In genomic region chr11:18299724-18300123, GRCh38 we compare ENCODE assay signal across 27 cellular contexts. TPM values are rescaled to one million over a fixed set of nuclear protein-coding genes. Genes with fewer than 3 reads are reported as not detected.
"Had no signal": no experiment of that assay in that cellular context is flagged by ENCODE, and none has a peak within 500 bp of the region (broad histone marks: within the 10 kb centered on the region; RNA-seq: fewer than 3 reads in every experiment).

No MANE protein-coding gene starts in this region.

- DNase-seq: activated CD4-positive, alpha-beta T cell treated with anti-CD3 and anti-CD28 coated beads, Interleukin-2, amount 50 U/mL, for 4 hours; activated CD4-positive, CD25-positive, alpha-beta regulatory T cell; activated CD8-positive, alpha-beta memory T cell treated with anti-CD3 and anti-CD28 coated beads, Interleukin-2, amount 10 ng/mL, durations not matched to agents 7 days and 5 days; activated gamma-delta T cell; activated naive CD4-positive, alpha-beta T cell treated with anti-CD3 and anti-CD28 coated beads for 36 hours; activated T-cell treated with anti-CD3 and anti-CD28 coated beads, Interleukin-2, amount 50 U/mL, for 4 hours; amygdala; Karpas-422; MM.1S; NCI-H1105 treated with DMSO at 0.1 percent for 48 hours; NCI-H1436 treated with DMSO at 0.1 percent for 48 hours; NCI-H187; NCI-H2081; NCI-H510A treated with DMSO at 0.1 percent for 48 hours; NCI-H69; NK-92 treated with Interleukin-12 subunit alpha and Interleukin-12 subunit beta, amount 100 ng/mL, for 24 hours; Peyer's patch; SHP77; T-helper 2 cell; T1000 had no signal

- H3K4me1 Mint-ChIP-seq: brain; central memory CD8-positive, alpha-beta T cell had no signal

- ATAC-seq: activated CD8-positive, alpha-beta memory T cell treated with anti-CD3 and anti-CD28 coated beads, Interleukin-2, amount 10 ng/mL, durations not matched to agents 7 days and 5 days; activated T-cell treated with anti-CD3 and anti-CD28 coated beads, Interleukin-2, amount 50 U/mL, for 4 hours; activated T-helper 17 cell treated with anti-CD3 and anti-CD28 coated beads, Interleukin-2, amount 50 U/mL, for 72 hours had no signal

- H3K27ac Mint-ChIP-seq: activated CD8-positive, alpha-beta memory T cell treated with anti-CD3 and anti-CD28 coated beads, Interleukin-2, amount 10 ng/mL, durations not matched to agents 7 days and 5 days; activated naive CD4-positive, alpha-beta T cell treated with anti-CD3 and anti-CD28 coated beads for 36 hours; activated naive CD8-positive, alpha-beta T cell; activated T-helper 17 cell treated with anti-CD3 and anti-CD28 coated beads, Interleukin-2, amount 50 U/mL, for 72 hours; brain had no signal

- H3K9me3 Mint-ChIP-seq: activated naive CD4-positive, alpha-beta T cell treated with anti-CD3 and anti-CD28 coated beads for 36 hours; activated T-cell treated with anti-CD3 and anti-CD28 coated beads, Interleukin-2, amount 50 U/mL, for 4 hours; activated T-helper 17 cell treated with anti-CD3 and anti-CD28 coated beads, Interleukin-2, amount 50 U/mL, for 72 hours; brain; central memory CD8-positive, alpha-beta T cell had no signal

- H3K4me3 Mint-ChIP-seq: activated CD8-positive, alpha-beta memory T cell treated with anti-CD3 and anti-CD28 coated beads, Interleukin-2, amount 10 ng/mL, durations not matched to agents 7 days and 5 days; activated naive CD4-positive, alpha-beta T cell treated with anti-CD3 and anti-CD28 coated beads for 36 hours; activated naive CD8-positive, alpha-beta T cell; activated T-cell treated with anti-CD3 and anti-CD28 coated beads, Interleukin-2, amount 50 U/mL, for 4 hours; activated T-helper 17 cell treated with anti-CD3 and anti-CD28 coated beads, Interleukin-2, amount 50 U/mL, for 72 hours; brain; central memory CD8-positive, alpha-beta T cell had no signal

- H3K4me3 ChIP-seq: Peyer's patch, SJSA1 had no signal

- H3K4me1 ChIP-seq: Peyer's patch, SJSA1 had no signal

- H3K27ac ChIP-seq: Peyer's patch, SJSA1, VCaP had no signal

- H3K27me3 ChIP-seq: Peyer's patch, SJSA1 had no signal

- H3K27me3 Mint-ChIP-seq: activated CD8-positive, alpha-beta memory T cell treated with anti-CD3 and anti-CD28 coated beads, Interleukin-2, amount 10 ng/mL, durations not matched to agents 7 days and 5 days; activated naive CD8-positive, alpha-beta T cell; activated T-helper 17 cell treated with anti-CD3 and anti-CD28 coated beads, Interleukin-2, amount 50 U/mL, for 72 hours; brain; central memory CD8-positive, alpha-beta T cell had no signal

- H3K9me3 ChIP-seq: Peyer's patch, SJSA1 had no signal

RNA-seq across cellular contexts. Expression of gene SAA1, which starts 33.7 kb away (rescaled TPM):
- total RNA-seq: activated CD8-positive, alpha-beta memory T cell treated with anti-CD3 and anti-CD28 coated beads, Interleukin-2, amount 10 ng/mL, durations not matched to agents 7 days and 5 days; activated naive CD4-positive, alpha-beta T cell treated with anti-CD3 and anti-CD28 coated beads for 36 hours; activated T-helper 17 cell treated with anti-CD3 and anti-CD28 coated beads, Interleukin-2, amount 50 U/mL, for 72 hours; SJSA1 had no signal

RNA-seq across cellular contexts. Expression of gene SAA2, which starts 51.3 kb away (rescaled TPM):
- total RNA-seq: activated CD8-positive, alpha-beta memory T cell treated with anti-CD3 and anti-CD28 coated beads, Interleukin-2, amount 10 ng/mL, durations not matched to agents 7 days and 5 days; activated naive CD4-positive, alpha-beta T cell treated with anti-CD3 and anti-CD28 coated beads for 36 hours; activated T-helper 17 cell treated with anti-CD3 and anti-CD28 coated beads, Interleukin-2, amount 50 U/mL, for 72 hours; astrocyte; SJSA1 had no signal
